In the genomic region with DNA sequence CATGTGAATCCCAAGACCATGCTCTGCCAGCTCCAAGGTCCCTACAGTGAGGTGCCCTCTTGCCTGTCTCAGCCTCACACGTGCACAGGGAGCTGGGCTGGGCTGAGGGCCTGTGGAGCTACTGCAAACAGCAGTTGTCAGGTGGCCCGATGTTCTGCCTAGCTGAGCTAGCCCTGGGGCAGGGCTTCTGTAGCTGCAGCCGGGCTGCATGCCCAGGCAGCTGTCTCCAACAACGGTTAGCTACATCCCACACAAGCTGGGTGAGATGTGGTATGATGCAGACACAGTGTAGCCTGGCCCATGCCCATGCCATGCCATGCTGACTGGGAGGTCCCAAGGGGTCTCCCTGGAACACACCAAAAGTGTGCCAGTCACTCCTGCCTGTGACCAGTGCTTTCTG, we compare ENCODE assay signal across 17 cellular contexts.
A peak's percentile ranks its signal among the peaks of the same experiment; 100 is the strongest.
DNase-seq lines count a peak whose midpoint lies in the region; ATAC-seq, FAIRE-seq and TF ChIP-seq lines count a peak whose summit lies in the region.
"Had no signal": no experiment of that assay in that cellular context is flagged by ENCODE, and none has a peak within 500 bp of the region (broad histone marks: within the 10 kb centered on the region; RNA-seq: fewer than 3 reads in every experiment).

No MANE protein-coding gene starts in this region.

- no peaks in the 10 kb centered on the region for H3K27me3 ChIP-seq in bronchial epithelial cell (ENCODE audit: control insufficient read depth, insufficient read depth, low read length)
- no peaks in the 10 kb centered on the region for H3K27me3 ChIP-seq in lung (ENCODE audit: control insufficient read depth, insufficient read depth)
- H3K27me3 ChIP-seq in testis = no peaks in the 10 kb centered on the region
- H3K27me3 ChIP-seq: cardiac muscle cell, SJSA1 had no signal

- no peaks in the 10 kb centered on the region for H3K4me1 ChIP-seq in lung (ENCODE audit: control insufficient read depth in 2 of 2, insufficient read depth in 2 of 2, low read length in 2 of 2)
- no peaks in the 10 kb centered on the region for H3K4me1 ChIP-seq in testis
- H3K4me1 ChIP-seq: SJSA1 had no signal

- FAIRE-seq in bronchial epithelial cell (lab: Jason Lieb, UNC) = peak; percentile 58
- FAIRE-seq: G401.6, GM12891 had no signal

- intact Hi-C loops in Right ventricle myocardium superior (cut with DNase I) = no loop called here
- intact Hi-C loops in cardiac septum (cut with DNase I) = no loop called here
- intact Hi-C loops in testis (cut with DNase I; ENCODE audit: low total_unique reads) = no loop called here

- no peak overlapping the region for H3K27ac ChIP-seq in lung (ENCODE audit: low read depth in 1 of 2, low read length in 1 of 2)
- peak overlapping the region; percentile 63 for H3K27ac ChIP-seq in temporal lobe (ENCODE audit: low read depth, low read length)
- no peak overlapping the region for H3K27ac ChIP-seq in testis
- H3K27ac ChIP-seq: cardiac muscle cell, SJSA1 had no signal

- no peak for TF ChIP-seq CTCF in bronchial epithelial cell (IDR thresholded peaks at IDR 0.05; ENCODE audit: insufficient read depth, low read length, severe bottlenecking)
- TF ChIP-seq CTCF in lung (IDR thresholded peaks at IDR 0.05; ENCODE audit: control extremely low read depth, extremely low read depth) = no peak
- no peak for TF ChIP-seq CTCF in testis (IDR thresholded peaks at IDR 0.05)

- 90% methylated on average over 4 of the region's 4 CpGs for WGBS in lung, 2 donors
- WGBS in testis, 2 donors = 40 to 48% methylated on average over 1 to 4 of the region's 4 CpGs

- DNase-seq in Right ventricle myocardium superior = no peak
- DNase-seq in cardiac septum (ENCODE audit: low spot score) = no peak
- DNase-seq in bronchial epithelial cell (ENCODE audit: low read depth) = peak; percentile 34
- DNase-seq in lung (ENCODE audit: low spot score) = no peak
- no peak for DNase-seq in RKO (ENCODE audit: low spot score)
- no peak for DNase-seq in testis
- DNase-seq in SHP77 treated with DMSO at 0.1 percent for 48 hours (lab: John Stamatoyannopoulos, UW) = no peak
- DNase-seq: effector CD8-positive, alpha-beta T cell; KG1; NCI-H1105 treated with DMSO at 0.1 percent for 48 hours; nephron progenitor cell; retina had no signal

- ATAC-seq in Right ventricle myocardium superior (ENCODE audit: poor library complexity) (peak; percentile 39), lung (ENCODE audit: insufficient read depth, low FRiP score) (peak; percentile 20)

- H3K36me3 ChIP-seq in bronchial epithelial cell (ENCODE audit: control insufficient read depth, insufficient read depth, low read length) (peaks cover 29% of the 10 kb centered on the region), lung (ENCODE audit: control insufficient read depth in 2 of 2, insufficient read depth in 2 of 2, low read length in 2 of 2) (peaks cover 33 to 74% of the 10 kb centered on the region in 2 donors), testis (ENCODE audit: low read depth, missing control alignments) (no peaks in the 10 kb centered on the region)

- no peak overlapping the region for H3K4me3 ChIP-seq in bronchial epithelial cell (ENCODE audit: low read depth, low read length)
- no peak overlapping the region for H3K4me3 ChIP-seq in lung
- no peak overlapping the region for H3K4me3 ChIP-seq in testis
- H3K4me3 ChIP-seq: cardiac muscle cell, SJSA1 had no signal

- no peaks in the 10 kb centered on the region for H3K9me3 ChIP-seq in lung (ENCODE audit: control insufficient read depth in 2 of 2, insufficient read depth in 1 of 2, low read length in 1 of 2)
- H3K9me3 ChIP-seq in testis = no peaks in the 10 kb centered on the region
- H3K9me3 ChIP-seq: SJSA1 had no signal

- no peak for TF ChIP-seq POLR2A in testis (IDR thresholded peaks at IDR 0.05)
